In the genomic region with DNA sequence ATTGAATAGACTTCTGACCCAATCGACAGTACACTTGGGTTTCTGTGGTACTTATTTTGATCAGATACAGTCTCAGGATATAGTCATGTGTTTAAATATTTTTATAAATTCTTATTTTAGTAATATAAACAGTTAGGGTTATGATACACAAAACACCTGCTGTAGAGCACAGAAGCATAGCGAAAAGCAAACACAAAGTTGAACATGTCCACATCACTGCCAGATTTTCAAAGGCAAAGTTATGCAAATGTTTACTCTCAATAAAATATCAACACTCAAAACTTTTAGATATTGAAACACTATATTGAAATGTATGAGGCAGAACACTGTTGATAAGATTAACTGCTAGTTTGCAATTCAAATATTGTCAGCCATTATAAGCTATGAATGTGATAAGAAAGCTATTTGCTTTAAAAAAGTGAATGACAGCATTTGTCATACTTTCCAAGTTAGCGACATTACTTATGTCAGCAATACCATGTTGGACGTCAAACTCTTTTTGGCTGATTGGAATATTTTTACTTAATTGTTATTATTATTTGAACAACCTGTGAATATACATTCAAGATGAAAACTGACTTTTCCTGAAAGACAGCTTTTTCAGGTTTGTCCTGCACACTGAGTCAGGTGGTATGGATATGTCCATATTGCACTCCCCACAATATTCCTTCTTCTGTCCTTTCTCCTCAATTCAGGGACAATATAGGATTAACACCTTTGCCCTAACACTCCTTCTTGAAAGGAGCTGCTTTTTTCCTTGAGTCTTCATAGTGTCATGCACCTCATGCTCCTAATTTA, we compare ENCODE assay signal across 30 cellular contexts.
"Had no signal": no experiment of that assay in that cellular context is flagged by ENCODE, and none has a peak within 500 bp of the region (broad histone marks: within the 10 kb centered on the region; RNA-seq: fewer than 3 reads in every experiment).

No MANE protein-coding gene starts in this region.

- H3K27ac ChIP-seq: coronary artery, esophagus squamous epithelium, hepatocyte, left lung, neutrophil, parathyroid adenoma, right lobe of liver, transverse colon, upper lobe of right lung, uterus had no signal

- H3K4me1 Mint-ChIP-seq: mesothelial cell of epicardium; naive B cell; stimulated activated naive B cell treated with anti-CD40 and anti-IgM and Interleukin-4, amounts not matched to agents 10 μg/mL and 1 μg/mL and 100 μg/mL, for 72 hours had no signal

- DNase-seq: dermis blood vessel endothelial cell; effector memory CD4-positive, alpha-beta T cell; erythroblast; esophagus squamous epithelium; foreskin melanocyte; head of caudate nucleus; kidney; left cardiac atrium; left lung; mesenchymal stem cell; mucosa of descending colon; naive B cell; right lobe of liver; small intestine; stimulated activated CD4-positive, alpha-beta T cell treated with anti-CD3 and anti-CD28 coated beads, Interleukin-15, amount 100 ng/mL, for 24 hours; stimulated activated CD4-positive, alpha-beta T cell treated with anti-CD3 and anti-CD28 coated beads, Interleukin-2, amount 100 ng/mL, for 48 hours; stimulated activated naive B cell treated with anti-CD40 and anti-IgM and Interleukin-4, amounts not matched to agents 10 μg/mL and 1 μg/mL and 100 μg/mL, for 72 hours; transverse colon; upper lobe of right lung; uterus had no signal

- H3K79me2 ChIP-seq: hepatocyte, parathyroid adenoma had no signal

- H3K4me1 ChIP-seq: esophagus squamous epithelium, left lung, parathyroid adenoma, right lobe of liver, transverse colon, upper lobe of right lung, uterus had no signal

- H3K36me3 ChIP-seq: esophagus squamous epithelium, left lung, neutrophil, right lobe of liver, transverse colon, upper lobe of right lung, uterus had no signal

- ATAC-seq: left cardiac atrium; left lung; mucosa of descending colon; natural killer cell treated with Interleukin-12 subunit alpha and Interleukin-12 subunit beta and Interleukin-15 and Interleukin-18, amount 100 ng/mL, for 72 hours; right lobe of liver; stimulated activated naive B cell treated with anti-CD40 and anti-IgM and Interleukin-4, amounts not matched to agents 10 μg/mL and 1 μg/mL and 100 μg/mL, for 72 hours; upper lobe of right lung had no signal

- H3K9ac ChIP-seq: parathyroid adenoma had no signal

- H3K4me2 ChIP-seq: hepatocyte had no signal

- H3K9me3 ChIP-seq: esophagus squamous epithelium, left lung, mucosa of descending colon, neutrophil, right lobe of liver, transverse colon, upper lobe of right lung, uterus had no signal

- H3K27me3 Mint-ChIP-seq: naive B cell; natural killer cell treated with Interleukin-12 subunit alpha and Interleukin-12 subunit beta and Interleukin-15 and Interleukin-18, amount 100 ng/mL, for 72 hours; progenitor cell of endocrine pancreas; stimulated activated naive B cell treated with anti-CD40 and anti-IgM and Interleukin-4, amounts not matched to agents 10 μg/mL and 1 μg/mL and 100 μg/mL, for 72 hours; stimulated activated naive CD8-positive, alpha-beta T cell treated with anti-CD3 and anti-CD28 coated beads, Interleukin-15, Interleukin-2, amounts not matched to agents 100 ng/mL and 50 ng/mL, for 24 hours had no signal

- H2AFZ ChIP-seq: hepatocyte, parathyroid adenoma had no signal

- H3K4me3 Mint-ChIP-seq: mesothelial cell of epicardium; naive B cell; natural killer cell treated with Interleukin-12 subunit alpha and Interleukin-12 subunit beta and Interleukin-15 and Interleukin-18, amount 100 ng/mL, for 72 hours; neural crest cell; stimulated activated naive B cell treated with anti-CD40 and anti-IgM and Interleukin-4, amounts not matched to agents 10 μg/mL and 1 μg/mL and 100 μg/mL, for 72 hours; stimulated activated naive CD8-positive, alpha-beta T cell treated with anti-CD3 and anti-CD28 coated beads, Interleukin-15, Interleukin-2, amounts not matched to agents 100 ng/mL and 50 ng/mL, for 24 hours had no signal

- FAIRE-seq: endothelial cell of umbilical vein, kidney, small intestine had no signal

- H3K36me3 Mint-ChIP-seq: mesothelial cell of epicardium; naive B cell; natural killer cell treated with Interleukin-12 subunit alpha and Interleukin-12 subunit beta and Interleukin-15 and Interleukin-18, amount 100 ng/mL, for 72 hours; stimulated activated naive B cell treated with anti-CD40 and anti-IgM and Interleukin-4, amounts not matched to agents 10 μg/mL and 1 μg/mL and 100 μg/mL, for 72 hours had no signal

- H3K4me3 ChIP-seq: coronary artery, esophagus squamous epithelium, hepatocyte, left lung, mucosa of descending colon, right lobe of liver, transverse colon, upper lobe of right lung, uterus had no signal

- H3K27me3 ChIP-seq: esophagus squamous epithelium, hepatocyte, left lung, neutrophil, right lobe of liver, transverse colon, upper lobe of right lung, uterus had no signal

- H3K27ac Mint-ChIP-seq: mesothelial cell of epicardium; naive B cell; natural killer cell treated with Interleukin-12 subunit alpha and Interleukin-12 subunit beta and Interleukin-15 and Interleukin-18, amount 100 ng/mL, for 72 hours; progenitor cell of endocrine pancreas; stimulated activated naive B cell treated with anti-CD40 and anti-IgM and Interleukin-4, amounts not matched to agents 10 μg/mL and 1 μg/mL and 100 μg/mL, for 72 hours; stimulated activated naive CD8-positive, alpha-beta T cell treated with anti-CD3 and anti-CD28 coated beads, Interleukin-15, Interleukin-2, amounts not matched to agents 100 ng/mL and 50 ng/mL, for 24 hours had no signal
